Comparison of ENCODE assay signal across 33 cellular contexts in the genomic region with DNA sequence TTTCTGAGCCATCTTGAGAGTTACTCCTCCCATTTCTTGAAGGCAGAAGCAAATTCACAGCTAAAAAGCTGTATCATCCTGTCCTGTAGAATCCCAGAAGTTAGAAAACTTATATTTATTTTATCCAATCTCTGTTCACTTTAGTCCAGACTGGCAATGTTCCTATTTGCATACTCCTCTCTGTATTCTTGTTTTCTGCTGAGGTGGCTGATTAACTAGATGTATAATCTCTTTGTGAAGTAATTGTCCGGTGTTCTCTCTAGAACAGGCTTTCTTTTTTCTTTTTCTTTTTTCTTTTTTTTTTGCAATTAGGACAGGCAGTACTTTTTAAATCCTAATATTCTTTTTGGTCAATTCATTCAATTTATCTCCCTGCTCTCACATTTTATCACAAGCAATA.
"Had no signal": no experiment of that assay in that cellular context is flagged by ENCODE, and none has a peak within 500 bp of the region (broad histone marks: within the 10 kb centered on the region; RNA-seq: fewer than 3 reads in every experiment).

No MANE protein-coding gene starts in this region.

- ATAC-seq: activated CD4-positive, alpha-beta T cell treated with anti-CD3 and anti-CD28 coated beads for 36 hours; activated T-helper 17 cell treated with anti-CD3 and anti-CD28 coated beads, Interleukin-2, amount 50 U/mL, for 72 hours; body of pancreas; effector memory CD8-positive, alpha-beta T cell; foreskin keratinocyte; gastrocnemius medialis; heart left ventricle; T-helper 17 cell had no signal

- H3K4me1 ChIP-seq: body of pancreas, esophagus muscularis mucosa, foreskin keratinocyte, gastrocnemius medialis, heart left ventricle had no signal

- H3K36me3 Mint-ChIP-seq: activated CD4-positive, alpha-beta memory T cell treated with anti-CD3 and anti-CD28 coated beads for 36 hours; activated naive CD8-positive, alpha-beta T cell had no signal

- H3K36me3 ChIP-seq: esophagus muscularis mucosa, gastrocnemius medialis, heart left ventricle had no signal

- DNase-seq: activated CD4-positive, alpha-beta memory T cell treated with anti-CD3 and anti-CD28 coated beads for 36 hours; activated CD4-positive, alpha-beta T cell treated with anti-CD3 and anti-CD28 coated beads for 36 hours; activated CD4-positive, alpha-beta T cell treated with anti-CD3 and anti-CD28 coated beads, Interleukin-2, amount 10 ng/mL, durations not matched to agents 24 days and 14 days; activated CD4-positive, CD25-positive, alpha-beta regulatory T cell; activated CD4-positive, CD25-positive, alpha-beta regulatory T cell treated with anti-CD3 and anti-CD28 coated beads, Interleukin-2, amount 50 U/mL, for 72 hours; activated CD8-positive, alpha-beta memory T cell treated with anti-CD3 and anti-CD28 coated beads, Interleukin-2, amount 50 U/mL, for 48 hours; activated effector memory CD4-positive, alpha-beta T cell treated with Interleukin-2 at 50 U/mL for 16 hours; activated gamma-delta T cell treated with Interleukin-2 at 50 U/mL for 16 hours; activated naive CD4-positive, alpha-beta T cell treated with anti-CD3 and anti-CD28 coated beads, Interleukin-2, amount 50 U/mL, for 16 hours; activated naive CD4-positive, alpha-beta T cell treated with Interleukin-2 at 50 U/mL for 16 hours; activated T-cell treated with anti-CD3 and anti-CD28 coated beads for 4 hours; activated T-cell treated with anti-CD3 and anti-CD28 coated beads, Interleukin-2, amount 50 U/mL, for 24 hours; amygdala; aorta; body of pancreas; caudate nucleus; cortex of kidney; dermis blood vessel endothelial cell; effector CD4-positive, alpha-beta T cell; effector memory CD8-positive, alpha-beta T cell; erythroblast; foreskin keratinocyte; gastrocnemius medialis; glutamatergic neuron; heart left ventricle; T-helper 1 cell; T-helper 17 cell; T1000 had no signal

- H3K27me3 Mint-ChIP-seq: activated CD4-positive, alpha-beta memory T cell treated with anti-CD3 and anti-CD28 coated beads for 36 hours; activated CD4-positive, alpha-beta T cell treated with anti-CD3 and anti-CD28 coated beads for 36 hours; activated CD4-positive, alpha-beta T cell treated with anti-CD3 and anti-CD28 coated beads, Interleukin-2, amount 10 ng/mL, durations not matched to agents 24 days and 14 days; activated naive CD8-positive, alpha-beta T cell; activated T-cell treated with anti-CD3 and anti-CD28 coated beads, Interleukin-2, amount 50 U/mL, for 24 hours; activated T-helper 17 cell treated with anti-CD3 and anti-CD28 coated beads, Interleukin-2, amount 50 U/mL, for 72 hours; effector memory CD8-positive, alpha-beta T cell; T-helper 17 cell had no signal

- H3K27ac Mint-ChIP-seq: activated CD4-positive, alpha-beta memory T cell treated with anti-CD3 and anti-CD28 coated beads for 36 hours; activated CD4-positive, alpha-beta T cell treated with anti-CD3 and anti-CD28 coated beads for 36 hours; activated CD4-positive, alpha-beta T cell treated with anti-CD3 and anti-CD28 coated beads, Interleukin-2, amount 10 ng/mL, durations not matched to agents 24 days and 14 days; activated naive CD8-positive, alpha-beta T cell; activated T-cell treated with anti-CD3 and anti-CD28 coated beads, Interleukin-2, amount 50 U/mL, for 24 hours; activated T-helper 17 cell treated with anti-CD3 and anti-CD28 coated beads, Interleukin-2, amount 50 U/mL, for 72 hours; effector memory CD8-positive, alpha-beta T cell; T-helper 17 cell; T-helper 2 cell treated with Interferon-gamma antibody and Interleukin-4, amounts not matched to agents 5 μg/mL and 100 μg/mL, for 36 hours had no signal

- H3K27ac ChIP-seq: body of pancreas, esophagus muscularis mucosa, foreskin keratinocyte, gastrocnemius medialis, heart left ventricle had no signal

- H3K9me3 ChIP-seq: body of pancreas, esophagus muscularis mucosa, gastrocnemius medialis had no signal

- H3K27me3 ChIP-seq: body of pancreas, esophagus muscularis mucosa, foreskin keratinocyte, gastrocnemius medialis, heart left ventricle had no signal

- H3K9me3 Mint-ChIP-seq: activated CD4-positive, alpha-beta T cell treated with anti-CD3 and anti-CD28 coated beads, Interleukin-2, amount 10 ng/mL, durations not matched to agents 24 days and 14 days had no signal

- H3K4me3 ChIP-seq: body of pancreas, esophagus muscularis mucosa, gastrocnemius medialis, heart left ventricle had no signal

- H3K4me3 Mint-ChIP-seq: activated CD4-positive, alpha-beta memory T cell treated with anti-CD3 and anti-CD28 coated beads for 36 hours; activated CD4-positive, alpha-beta T cell treated with anti-CD3 and anti-CD28 coated beads for 36 hours; activated CD4-positive, alpha-beta T cell treated with anti-CD3 and anti-CD28 coated beads, Interleukin-2, amount 10 ng/mL, durations not matched to agents 24 days and 14 days; activated naive CD8-positive, alpha-beta T cell; activated T-cell treated with anti-CD3 and anti-CD28 coated beads, Interleukin-2, amount 50 U/mL, for 24 hours; activated T-helper 17 cell treated with anti-CD3 and anti-CD28 coated beads, Interleukin-2, amount 50 U/mL, for 72 hours; effector memory CD8-positive, alpha-beta T cell; T-helper 17 cell; T-helper 2 cell treated with Interferon-gamma antibody and Interleukin-4, amounts not matched to agents 5 μg/mL and 100 μg/mL, for 36 hours had no signal

- FAIRE-seq: colon had no signal

- H3K4me1 Mint-ChIP-seq: activated CD4-positive, alpha-beta T cell treated with anti-CD3 and anti-CD28 coated beads for 36 hours; activated CD4-positive, alpha-beta T cell treated with anti-CD3 and anti-CD28 coated beads, Interleukin-2, amount 10 ng/mL, durations not matched to agents 24 days and 14 days; activated T-helper 17 cell treated with anti-CD3 and anti-CD28 coated beads, Interleukin-2, amount 50 U/mL, for 72 hours; T-helper 17 cell had no signal
